8 cellular contexts compared by ENCODE assay signal in genomic region chr20:57435498-57436222, GRCh38. TPM values are rescaled to one million over a fixed set of nuclear protein-coding genes. Genes with fewer than 3 reads are reported as not detected.
DNase-seq lines count a peak whose midpoint lies in the region; ATAC-seq and TF ChIP-seq lines count a peak whose summit lies in the region.

No MANE protein-coding gene starts in this region.

- peaks cover 2% of the 10 kb centered on the region; the same call in 1 of the 2 replicates for H3F3A ChIP-seq in DOHH2 (ENCODE audit: control insufficient read depth, insufficient read depth)

- peak; percentile 55 for TF ChIP-seq CTCF in DOHH2 (IDR thresholded peaks at IDR 0.05; ENCODE audit: low read depth, low read length, poor library complexity, severe bottlenecking)
- no peak for TF ChIP-seq CTCF in choroid plexus epithelial cell (conservative IDR thresholded peaks at IDR 0.05; ENCODE audit: low read depth, low read length)

- H3K9me2 ChIP-seq in DOHH2 (replicated peaks; ENCODE audit: control insufficient read depth, low read length): no peaks in the 10 kb centered on the region

- H3K9me3 ChIP-seq in DOHH2 (ENCODE audit: control insufficient read depth, insufficient read depth, low read length) (no peaks in the 10 kb centered on the region), SJSA1 (replicated peaks) (no peaks in the 10 kb centered on the region)

- H3K4me3 ChIP-seq in DOHH2 (ENCODE audit: low read length) (peak overlapping the region; percentile 10), SJSA1 (no peak overlapping the region), choroid plexus epithelial cell (ENCODE audit: low read depth, low read length) (no peak overlapping the region)

- H3K4me2 ChIP-seq in DOHH2 (ENCODE audit: low read length): peak overlapping the region; percentile 48

- H3K27ac ChIP-seq in DOHH2 (ENCODE audit: low read depth, low read length) (peak overlapping the region; percentile 30), SJSA1 (no peak overlapping the region)

- DNase-seq in NCI-H1092 (lab: John Stamatoyannopoulos, UW) (peak; percentile 74), SJSA1 (ENCODE audit: low read depth in 1 of 2, low spot score in 2 of 2) (peak; percentile 78 to 93), choroid plexus epithelial cell (ENCODE audit: low read depth) (peak; percentile 29), middle frontal gyrus (ENCODE audit: extremely low spot score, low spot score) (peak; percentile 15), OCI-M2 (lab: John Stamatoyannopoulos, UW; ENCODE audit: unreplicated experiment) (no peak)

- peaks cover 52% of the 10 kb centered on the region for H3K4me1 ChIP-seq in DOHH2 (ENCODE audit: control insufficient read depth, low read length)
- H3K4me1 ChIP-seq in SJSA1 (replicated peaks): peaks cover 16% of the 10 kb centered on the region

- no peaks in the 10 kb centered on the region for H3K79me2 ChIP-seq in DOHH2 (ENCODE audit: control insufficient read depth, low read length)

- ATAC-seq in HG03439 (IDR thresholded peaks at IDR 0.05; ENCODE audit: unreplicated experiment): no peak
- ATAC-seq in activated CD4-positive, CD25-positive, alpha-beta regulatory T cell treated with anti-CD3 and anti-CD28 coated beads, Interleukin-2, amount 50 U/mL, for 24 hours: no peak

- 0 out of 2 replicates have a peak, but pooled peaks cover 3% of the 10 kb centered on the region for H4K20me1 ChIP-seq in DOHH2 (ENCODE audit: control insufficient read depth, insufficient read depth, low read depth, low read length)

- no peaks in the 10 kb centered on the region for H3K36me3 ChIP-seq in DOHH2 (ENCODE audit: control insufficient read depth, low read length)
- no peaks in the 10 kb centered on the region for H3K36me3 ChIP-seq in SJSA1

- H3K27me3 ChIP-seq in DOHH2 (ENCODE audit: control insufficient read depth, low read length): peaks cover 8% of the 10 kb centered on the region
- no peaks in the 10 kb centered on the region for H3K27me3 ChIP-seq in SJSA1 (replicated peaks)

RNA-seq across cellular contexts. Expression of gene RBM38, which starts 44.5 kb away (rescaled TPM):
- total RNA-seq in SJSA1 (2014; rRNA removed; shearing (Covaris generic)): 14.1 and 20.8 TPM in 2 replicates
